11 cellular contexts compared by ENCODE assay signal in genomic region chr22:21447694-21448402, GRCh38. TPM values are rescaled to one million over a fixed set of nuclear protein-coding genes. Genes with fewer than 3 reads are reported as not detected.
A peak's percentile ranks its signal among the peaks of the same experiment; 100 is the strongest.
DNase-seq lines count a peak whose midpoint lies in the region; TF ChIP-seq lines count a peak whose summit lies in the region.
"Had no signal": no experiment of that assay in that cellular context is flagged by ENCODE, and none has a peak within 500 bp of the region (broad histone marks: within the 10 kb centered on the region; RNA-seq: fewer than 3 reads in every experiment).

No MANE protein-coding gene starts in this region.

- TF ChIP-seq CTCF in GM12864 (IDR thresholded peaks at IDR 0.05; ENCODE audit: low read depth, low read length, missing control alignments) (peak; percentile 35), LNCaP clone FGC (IDR thresholded peaks at IDR 0.05; ENCODE audit: control insufficient read depth, extremely low read depth, insufficient read depth) (0 out of 2 replicates have a peak, but pooled peaks have one; percentile 7), endodermal cell (conservative IDR thresholded peaks at IDR 0.05) (peak; percentile 68)

- no peaks in the 10 kb centered on the region for H3K9me3 ChIP-seq in endodermal cell (ENCODE audit: control insufficient read depth, low read length)

- peaks cover 27% of the 10 kb centered on the region for H3K36me3 Mint-ChIP-seq in endodermal cell (ENCODE audit: low read depth)
- H3K36me3 Mint-ChIP-seq: natural killer cell had no signal

- no peaks in the 10 kb centered on the region for H3K4me1 ChIP-seq in endodermal cell (ENCODE audit: control insufficient read depth, insufficient read depth, low read length)

- no peak overlapping the region for H3K27ac ChIP-seq in endodermal cell (ENCODE audit: low read depth, low read length)

- H3K27me3 ChIP-seq in endodermal cell (ENCODE audit: control insufficient read depth, insufficient read depth, low read length, poor library complexity, severe bottlenecking): no peaks in the 10 kb centered on the region

- intact Hi-C loops in posterior vena cava (cut with DNase I): no loop called here

- no peak overlapping the region for H3K9ac ChIP-seq in endodermal cell (ENCODE audit: extremely low read depth, low read length, poor library complexity, severe bottlenecking)

- no peaks in the 10 kb centered on the region for H3K9me3 Mint-ChIP-seq in endodermal cell
- H3K9me3 Mint-ChIP-seq: natural killer cell had no signal

- H3K27me3 Mint-ChIP-seq in endodermal cell (ENCODE audit: insufficient read depth): no peaks in the 10 kb centered on the region

- peaks cover 7% of the 10 kb centered on the region for H3K4me1 Mint-ChIP-seq in endodermal cell
- H3K4me1 Mint-ChIP-seq: natural killer cell had no signal

- DNase-seq in GM12864 (ENCODE audit: low read depth) (no peak), LNCaP clone FGC (ENCODE audit: low read depth) (no peak), endodermal cell (peak; percentile 75), posterior vena cava (ENCODE audit: low spot score) (peak; percentile 57), kidney glomerular epithelial cell (lab: John Stamatoyannopoulos, UW) (no peak), NCI-H2171 treated with DMSO at 0.1 percent for 48 hours (lab: John Stamatoyannopoulos, UW) (no peak), inferior parietal cortex (ENCODE audit: extremely low spot score) (no peak), amniotic stem cell (lab: John Stamatoyannopoulos, UW) (no peak)
- DNase-seq: central memory CD4-positive, alpha-beta T cell; natural killer cell; NCI-H1105 had no signal

- H3K4me3 ChIP-seq in GM12864 (ENCODE audit: low read depth, low read length): no peak overlapping the region
- no peak overlapping the region for H3K4me3 ChIP-seq in LNCaP clone FGC (ENCODE audit: low read depth, low read length)
- no peak overlapping the region for H3K4me3 ChIP-seq in endodermal cell (ENCODE audit: low read length)

- H3K4me3 Mint-ChIP-seq in endodermal cell: no peak overlapping the region
- H3K4me3 Mint-ChIP-seq: natural killer cell had no signal

- H3K27ac Mint-ChIP-seq in endodermal cell: peak overlapping the region; percentile 75
- H3K27ac Mint-ChIP-seq: natural killer cell had no signal

- peaks cover 35% of the 10 kb centered on the region for H3K36me3 ChIP-seq in endodermal cell (ENCODE audit: control insufficient read depth, insufficient read depth, low read length)

- WGBS in endodermal cell (ENCODE audit: insufficient coverage in 1 of 2, insufficient read length in 1 of 2), 2 experiments: 95 to 97% methylated on average over 11 to 22 of the region's 22 CpGs

RNA-seq across cellular contexts. Expression of gene TMEM191C, which starts 19.3 kb away (rescaled TPM):
- total RNA-seq in endodermal cell (1 to 10 TPM; 4.0 to 4.4 TPM), posterior vena cava (under 1 TPM; 0.51 to 0.81 TPM)
- 4.3 TPM for polyA plus RNA-seq in endodermal cell (2013, experiment 1 of 2)
- 1.9 TPM for polyA plus RNA-seq in endodermal cell (2013, experiment 2 of 2)

RNA-seq across cellular contexts. Expression of gene HIC2, which starts 30.7 kb away (rescaled TPM):
- total RNA-seq in endodermal cell: 10 to 100 TPM; 38.5 to 45.6 TPM
- polyA plus RNA-seq in endodermal cell (2013, experiment 1 of 2): 24.9 TPM
- 22.4 TPM for polyA plus RNA-seq in endodermal cell (2013, experiment 2 of 2)
- total RNA-seq in posterior vena cava: 1 to 10 TPM; 3.3 to 3.8 TPM

Comparison
In these comparisons a context has a peak if more than half of its experiments do, and no peak if none do; other contexts are left out.
1. DNase-seq: peak in endodermal cell (single experiment) and posterior vena cava (single experiment); none in GM12864 (single experiment), LNCaP clone FGC (single experiment), kidney glomerular epithelial cell (single experiment), NCI-H2171 treated with DMSO at 0.1 percent for 48 hours (single experiment), inferior parietal cortex (single experiment) and amniotic stem cell (single experiment).
2. CTCF ChIP-seq: peak in every context shown above with its lines; median percentile 68 in endodermal cell; 35 in GM12864; 7 in LNCaP clone FGC.
3. RNA of gene HIC2, which starts 30.7 kb away (total RNA-seq): 38.5 to 45.6 TPM in endodermal cell; 3.3 to 3.8 TPM in posterior vena cava; every median in the first group is over 4 times any median in the second.